ENCODE assay signal across 8 cellular contexts in the genomic region with DNA sequence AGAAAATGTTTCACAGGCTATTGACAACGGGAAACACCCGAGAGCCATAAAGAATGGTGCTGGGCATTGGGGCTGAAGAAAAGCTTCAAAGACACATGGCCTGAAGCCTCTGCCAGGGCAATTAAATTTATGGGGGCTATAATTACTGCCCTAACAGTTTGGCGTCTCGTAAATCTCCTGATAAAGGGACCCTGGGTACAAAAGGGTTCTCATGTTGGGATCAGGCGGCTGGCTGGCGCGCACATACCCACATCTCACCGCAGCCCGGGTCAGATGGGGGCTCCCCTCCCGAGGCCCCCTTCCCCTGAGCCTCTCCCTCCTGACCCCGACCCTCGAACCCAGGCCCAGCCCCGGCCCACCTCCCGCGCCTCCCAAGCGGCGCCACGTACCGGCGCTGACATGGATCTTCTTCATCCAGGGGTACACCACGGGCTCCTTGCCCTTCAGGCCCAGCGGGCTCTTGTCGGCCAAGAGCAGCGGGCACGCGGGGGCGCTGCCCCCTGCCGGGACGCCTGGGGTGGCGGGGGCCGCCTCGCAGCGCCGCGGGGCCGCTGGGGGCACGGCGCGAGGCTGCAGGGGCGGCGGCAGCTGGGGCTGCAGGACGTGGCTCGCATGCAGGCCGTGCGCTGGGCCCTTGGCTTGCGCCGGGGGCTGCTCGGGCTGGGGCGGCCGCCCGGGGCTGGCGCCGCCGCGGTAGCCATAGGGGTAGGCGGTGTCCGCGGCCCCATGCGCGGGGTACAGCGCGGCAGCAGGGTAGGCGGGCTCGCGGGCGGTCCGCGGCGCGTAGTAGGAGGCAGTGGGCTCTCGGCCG. TPM values are rescaled to one million over a fixed set of nuclear protein-coding genes. Genes with fewer than 3 reads are reported as not detected.
DNase-seq lines count a peak whose midpoint lies in the region; ATAC-seq and TF ChIP-seq lines count a peak whose summit lies in the region.

No MANE protein-coding gene starts in this region.

- TF ChIP-seq POLR2A in transverse colon (IDR thresholded peaks at IDR 0.05) = peak; percentile 76

- TF ChIP-seq CTCF in left lung (IDR thresholded peaks at IDR 0.05) (no peak), transverse colon (IDR thresholded peaks at IDR 0.05) (peak in 2 of 5 experiments; percentile 7 to 25), GM10248 (IDR thresholded peaks at IDR 0.05; ENCODE audit: control extremely low read depth, extremely low read depth, low read depth, missing control alignments) (no peak)

- H3K4me1 ChIP-seq in left lung (peaks cover 14 to 39% of the 10 kb centered on the region in 2 donors), transverse colon (peaks cover 36 to 90% (median 84%) of the 10 kb centered on the region in 4 donors)

- DNase-seq in activated CD4-positive, alpha-beta T cell treated with anti-CD3 and anti-CD28 coated beads, Interleukin-2, amount 10 ng/mL, durations not matched to agents 7 days and 5 days = no peak
- DNase-seq in activated CD4-positive, alpha-beta T cell treated with anti-CD3 and anti-CD28 coated beads, Interleukin-2, amount 50 U/mL, for 1 hour = no peak
- no peak for DNase-seq in activated T-helper 1 cell treated with anti-CD3 and anti-CD28 coated beads, Interleukin-12 subunit alpha, Interleukin-12 subunit beta, Interleukin-2, Interleukin-4 antibody, amounts not matched to agents 30 ng/mL and 10 ng/mL and 1 ng/mL, durations not matched to agents 14 hours and 24 hours and 36 hours (ENCODE audit: low spot score)
- DNase-seq in left lung (peak in 1 of 2 donors; percentile 29), transverse colon (peak; percentile 70), GDM1 (lab: John Stamatoyannopoulos, UW) (no peak), GM10248 (ENCODE audit: extremely low spot score) (no peak)

- no peak for TF ChIP-seq EP300 in transverse colon (IDR thresholded peaks at IDR 0.05; ENCODE audit: low read depth)

- 30 to 50% methylated on average over 4 to 50 of the region's 72 CpGs for WGBS in transverse colon (ENCODE audit: low coverage in 1 of 2), 2 donors

- CTCF ChIA-PET in activated CD4-positive, alpha-beta T cell treated with anti-CD3 and anti-CD28 coated beads, Interleukin-2, amount 10 ng/mL, durations not matched to agents 7 days and 5 days (lab: Charles Lee) = no interaction called here
- CTCF ChIA-PET in GM10248 (lab: Yijun Ruan, JAX) = interaction anchor here (1.0 to 2.0 kb wide), 3 partner anchors 20 to 33 kb away, joined by 3 to 6 read pairs (median 4); no protein-coding TSS in a partner anchor

- in situ Hi-C loops in transverse colon (cut with MboI; ENCODE audit: low pct_ligation_motif_present in 1 of 4, low pct_unique_long_range_greater_than_20kb in 1 of 4, low sequenced_read_pairs in 3 of 4) = no loop called here

- no peaks in the 10 kb centered on the region for H3K36me3 ChIP-seq in left lung
- H3K36me3 ChIP-seq in transverse colon = no peaks in the 10 kb centered on the region

- peak overlapping the region; percentile 49 to 51 for H3K4me3 ChIP-seq in left lung
- peak overlapping the region; percentile 61 to 77 (median 67) for H3K4me3 ChIP-seq in transverse colon

- no peaks in the 10 kb centered on the region for H3K36me3 Mint-ChIP-seq in activated CD4-positive, alpha-beta T cell treated with anti-CD3 and anti-CD28 coated beads, Interleukin-2, amount 10 ng/mL, durations not matched to agents 7 days and 5 days (ENCODE audit: low read depth)
- peaks cover 3% of the 10 kb centered on the region for H3K36me3 Mint-ChIP-seq in activated T-helper 1 cell treated with anti-CD3 and anti-CD28 coated beads, Interleukin-12 subunit alpha, Interleukin-12 subunit beta, Interleukin-2, Interleukin-4 antibody, amounts not matched to agents 30 ng/mL and 10 ng/mL and 1 ng/mL, durations not matched to agents 14 hours and 24 hours and 36 hours (ENCODE audit: low read depth)

- no peaks in the 10 kb centered on the region for H3K9me3 ChIP-seq in left lung
- no peaks in the 10 kb centered on the region for H3K9me3 ChIP-seq in transverse colon

- peak overlapping the region; percentile 6 for H3K4me3 Mint-ChIP-seq in activated CD4-positive, alpha-beta T cell treated with anti-CD3 and anti-CD28 coated beads, Interleukin-2, amount 10 ng/mL, durations not matched to agents 7 days and 5 days
- H3K4me3 Mint-ChIP-seq in activated T-helper 1 cell treated with anti-CD3 and anti-CD28 coated beads, Interleukin-12 subunit alpha, Interleukin-12 subunit beta, Interleukin-2, Interleukin-4 antibody, amounts not matched to agents 30 ng/mL and 10 ng/mL and 1 ng/mL, durations not matched to agents 14 hours and 24 hours and 36 hours = peak overlapping the region; percentile 15

- H3K27ac ChIP-seq in left lung (peak overlapping the region; percentile 81 to 83), transverse colon (peak overlapping the region; percentile 94 to 99 (median 96))

- peak; percentile 8 for ATAC-seq in left lung
- no peak for ATAC-seq in GM19023 (IDR thresholded peaks at IDR 0.05; ENCODE audit: unreplicated experiment)

- intact Hi-C loops in activated T-helper 1 cell treated with anti-CD3 and anti-CD28 coated beads, Interleukin-12 subunit alpha, Interleukin-12 subunit beta, Interleukin-2, Interleukin-4 antibody, amounts not matched to agents 30 ng/mL and 10 ng/mL and 1 ng/mL, durations not matched to agents 14 hours and 24 hours and 36 hours (cut with micrococcal nuclease) = loop anchor here (5.0 kb wide), 1 partner anchor 1022 kb away; no protein-coding TSS in a partner anchor
- intact Hi-C loops in left lung (cut with DNase I) = no loop called here
- intact Hi-C loops in transverse colon (cut with DNase I; ENCODE audit: low total_unique reads) = loop anchor here (2.0 kb wide), 1 partner anchor 31 kb away; no protein-coding TSS in a partner anchor

- peaks cover 2% of the 10 kb centered on the region for H3K9me3 Mint-ChIP-seq in activated CD4-positive, alpha-beta T cell treated with anti-CD3 and anti-CD28 coated beads, Interleukin-2, amount 10 ng/mL, durations not matched to agents 7 days and 5 days
- no peaks in the 10 kb centered on the region for H3K9me3 Mint-ChIP-seq in activated T-helper 1 cell treated with anti-CD3 and anti-CD28 coated beads, Interleukin-12 subunit alpha, Interleukin-12 subunit beta, Interleukin-2, Interleukin-4 antibody, amounts not matched to agents 30 ng/mL and 10 ng/mL and 1 ng/mL, durations not matched to agents 14 hours and 24 hours and 36 hours

- peaks cover 66% of the 10 kb centered on the region for H3K27me3 Mint-ChIP-seq in activated CD4-positive, alpha-beta T cell treated with anti-CD3 and anti-CD28 coated beads, Interleukin-2, amount 10 ng/mL, durations not matched to agents 7 days and 5 days
- peaks cover 53% of the 10 kb centered on the region for H3K27me3 Mint-ChIP-seq in activated T-helper 1 cell treated with anti-CD3 and anti-CD28 coated beads, Interleukin-12 subunit alpha, Interleukin-12 subunit beta, Interleukin-2, Interleukin-4 antibody, amounts not matched to agents 30 ng/mL and 10 ng/mL and 1 ng/mL, durations not matched to agents 14 hours and 24 hours and 36 hours (ENCODE audit: insufficient read depth)

- H3K27me3 ChIP-seq in left lung (peaks cover 0 to 96% of the 10 kb centered on the region in 2 donors), transverse colon (no peaks in the 10 kb centered on the region)

- H3K4me1 Mint-ChIP-seq in activated CD4-positive, alpha-beta T cell treated with anti-CD3 and anti-CD28 coated beads, Interleukin-2, amount 10 ng/mL, durations not matched to agents 7 days and 5 days = peaks cover 12% of the 10 kb centered on the region
- H3K4me1 Mint-ChIP-seq in activated T-helper 1 cell treated with anti-CD3 and anti-CD28 coated beads, Interleukin-12 subunit alpha, Interleukin-12 subunit beta, Interleukin-2, Interleukin-4 antibody, amounts not matched to agents 30 ng/mL and 10 ng/mL and 1 ng/mL, durations not matched to agents 14 hours and 24 hours and 36 hours (ENCODE audit: low read depth) = peaks cover 19% of the 10 kb centered on the region

- POLR2A ChIA-PET in activated CD4-positive, alpha-beta T cell treated with anti-CD3 and anti-CD28 coated beads, Interleukin-2, amount 10 ng/mL, durations not matched to agents 7 days and 5 days (lab: Charles Lee) = no interaction called here
- POLR2A ChIA-PET in GM10248 (lab: Yijun Ruan, JAX) = no interaction called here

- no peak overlapping the region for H3K27ac Mint-ChIP-seq in activated CD4-positive, alpha-beta T cell treated with anti-CD3 and anti-CD28 coated beads, Interleukin-2, amount 10 ng/mL, durations not matched to agents 7 days and 5 days
- no peak overlapping the region for H3K27ac Mint-ChIP-seq in activated T-helper 1 cell treated with anti-CD3 and anti-CD28 coated beads, Interleukin-12 subunit alpha, Interleukin-12 subunit beta, Interleukin-2, Interleukin-4 antibody, amounts not matched to agents 30 ng/mL and 10 ng/mL and 1 ng/mL, durations not matched to agents 14 hours and 24 hours and 36 hours

RNA-seq across cellular contexts. Expression of a gene that starts 0.6 kb away (rescaled TPM):
- total RNA-seq in activated CD4-positive, alpha-beta T cell treated with anti-CD3 and anti-CD28 coated beads, Interleukin-2, amount 10 ng/mL, durations not matched to agents 7 days and 5 days = under 1 TPM in 1 of 2 experiments, not detected in 1; 0.25 TPM
- not detected in 2 replicates for total RNA-seq in activated T-helper 1 cell treated with anti-CD3 and anti-CD28 coated beads, Interleukin-12 subunit alpha, Interleukin-12 subunit beta, Interleukin-2, Interleukin-4 antibody, amounts not matched to agents 30 ng/mL and 10 ng/mL and 1 ng/mL, durations not matched to agents 14 hours and 24 hours and 36 hours
- total RNA-seq in left lung (1 to 10 TPM; 3.4 to 7.6 TPM), transverse colon (10 to 100 TPM in 2 of 4 donors, 1 to 10 TPM in 2; 3.5 to 42.4 (median 10.6) TPM)

RNA-seq across cellular contexts. Expression of a gene that starts 13.5 kb away (rescaled TPM):
- not detected for total RNA-seq in activated CD4-positive, alpha-beta T cell treated with anti-CD3 and anti-CD28 coated beads, Interleukin-2, amount 10 ng/mL, durations not matched to agents 7 days and 5 days
- total RNA-seq in activated T-helper 1 cell treated with anti-CD3 and anti-CD28 coated beads, Interleukin-12 subunit alpha, Interleukin-12 subunit beta, Interleukin-2, Interleukin-4 antibody, amounts not matched to agents 30 ng/mL and 10 ng/mL and 1 ng/mL, durations not matched to agents 14 hours and 24 hours and 36 hours = not detected in 2 replicates
- total RNA-seq in left lung = 10 to 100 TPM; 16.1 to 21.6 TPM
- 10 to 100 TPM; 18.3 to 89.8 (median 31.6) TPM for total RNA-seq in transverse colon

RNA-seq across cellular contexts. Expression of a gene that starts 17.6 kb away (rescaled TPM):
- not detected for total RNA-seq in activated CD4-positive, alpha-beta T cell treated with anti-CD3 and anti-CD28 coated beads, Interleukin-2, amount 10 ng/mL, durations not matched to agents 7 days and 5 days
- total RNA-seq in activated T-helper 1 cell treated with anti-CD3 and anti-CD28 coated beads, Interleukin-12 subunit alpha, Interleukin-12 subunit beta, Interleukin-2, Interleukin-4 antibody, amounts not matched to agents 30 ng/mL and 10 ng/mL and 1 ng/mL, durations not matched to agents 14 hours and 24 hours and 36 hours = not detected in 2 replicates
- total RNA-seq in left lung (1 to 10 TPM; 3.5 to 5.0 TPM), transverse colon (10 to 100 TPM; 12.9 to 27.8 (median 17.3) TPM)

RNA-seq across cellular contexts. Expression of a gene that starts 22.4 kb away (rescaled TPM):
- not detected for total RNA-seq in activated CD4-positive, alpha-beta T cell treated with anti-CD3 and anti-CD28 coated beads, Interleukin-2, amount 10 ng/mL, durations not matched to agents 7 days and 5 days
- total RNA-seq in activated T-helper 1 cell treated with anti-CD3 and anti-CD28 coated beads, Interleukin-12 subunit alpha, Interleukin-12 subunit beta, Interleukin-2, Interleukin-4 antibody, amounts not matched to agents 30 ng/mL and 10 ng/mL and 1 ng/mL, durations not matched to agents 14 hours and 24 hours and 36 hours = not detected in 2 replicates
- total RNA-seq in left lung = 1 to 10 TPM; 5.7 to 8.8 TPM
- 10 to 100 TPM; 14.1 to 27.3 (median 15.7) TPM for total RNA-seq in transverse colon

RNA-seq across cellular contexts. Expression of a gene that starts 26.5 kb away (rescaled TPM):
- not detected for total RNA-seq in activated CD4-positive, alpha-beta T cell treated with anti-CD3 and anti-CD28 coated beads, Interleukin-2, amount 10 ng/mL, durations not matched to agents 7 days and 5 days
- total RNA-seq in activated T-helper 1 cell treated with anti-CD3 and anti-CD28 coated beads, Interleukin-12 subunit alpha, Interleukin-12 subunit beta, Interleukin-2, Interleukin-4 antibody, amounts not matched to agents 30 ng/mL and 10 ng/mL and 1 ng/mL, durations not matched to agents 14 hours and 24 hours and 36 hours = not detected in 2 replicates
- total RNA-seq in left lung (1 to 10 TPM; 1.3 to 2.2 TPM), transverse colon (10 to 100 TPM in 3 of 4 donors, 1 to 10 TPM in 1; 7.0 to 22.9 (median 12.8) TPM)

Comparison
In these comparisons a context has a peak if more than half of its experiments do, and no peak if none do; other contexts are left out.
1. RNA of a gene that starts 13.5 kb away (total RNA-seq): 18.3 to 89.8 TPM in transverse colon and 16.1 to 21.6 TPM in left lung; not detected in activated CD4-positive, alpha-beta T cell treated with anti-CD3 and anti-CD28 coated beads, Interleukin-2, amount 10 ng/mL, durations not matched to agents 7 days and 5 days and not detected in activated T-helper 1 cell treated with anti-CD3 and anti-CD28 coated beads, Interleukin-12 subunit alpha, Interleukin-12 subunit beta, Interleukin-2, Interleukin-4 antibody, amounts not matched to agents 30 ng/mL and 10 ng/mL and 1 ng/mL, durations not matched to agents 14 hours and 24 hours and 36 hours; every median in the first group is over 10 times any median in the second.
2. intact Hi-C loops: an anchor here in activated T-helper 1 cell treated with anti-CD3 and anti-CD28 coated beads, Interleukin-12 subunit alpha, Interleukin-12 subunit beta, Interleukin-2, Interleukin-4 antibody, amounts not matched to agents 30 ng/mL and 10 ng/mL and 1 ng/mL, durations not matched to agents 14 hours and 24 hours and 36 hours (5.0 kb wide) and transverse colon (2.0 kb wide); none called in left lung.